ENCODE assay signal across 13 cellular contexts in genomic region chr20:1811621-1812498, GRCh38.
DNase-seq lines count a peak whose midpoint lies in the region; ATAC-seq and FAIRE-seq lines count a peak whose summit lies in the region.
"Had no signal": no experiment of that assay in that cellular context is flagged by ENCODE, and none has a peak within 500 bp of the region (broad histone marks: within the 10 kb centered on the region; RNA-seq: fewer than 3 reads in every experiment).

No MANE protein-coding gene starts in this region.

- H3K4me3 ChIP-seq in BLaER1 treated with 17β-estradiol and CSF1 and Interleukin-3, amounts not matched to agents 10 nM and 100 nM: peak overlapping the region in 4 of 10 experiments; percentile 3 to 25 (median 14); a peak in 5 of 20 replicates
- H3K4me3 ChIP-seq in naive thymus-derived CD4-positive, alpha-beta T cell (ENCODE audit: low read length): no peak overlapping the region
- no peak overlapping the region for H3K4me3 ChIP-seq in small intestine (ENCODE audit: low read depth in 1 of 2, low read length in 2 of 2)

- H3K27me3 ChIP-seq in BLaER1 treated with 17β-estradiol and CSF1 and Interleukin-3, amounts not matched to agents 10 nM and 100 nM: peaks cover 0 to 7% (median 0%) of the 10 kb centered on the region in 11 experiments; a peak in 4 of 22 replicates
- no peaks in the 10 kb centered on the region for H3K27me3 ChIP-seq in naive thymus-derived CD4-positive, alpha-beta T cell (ENCODE audit: control insufficient read depth in 2 of 2, insufficient read depth in 2 of 2, low read length in 2 of 2)
- H3K27me3 ChIP-seq in small intestine (ENCODE audit: control insufficient read depth in 2 of 2, insufficient read depth in 2 of 2, low read length in 2 of 2): no peaks in the 10 kb centered on the region

- H3K27ac ChIP-seq in BLaER1 treated with 17β-estradiol and CSF1 and Interleukin-3, amounts not matched to agents 10 nM and 100 nM: peak overlapping the region; percentile 63 to 90 (median 84)
- H3K27ac ChIP-seq in naive thymus-derived CD4-positive, alpha-beta T cell (ENCODE audit: low read depth, low read length): no peak overlapping the region
- H3K27ac ChIP-seq in small intestine (ENCODE audit: low read depth in 1 of 2, low read length in 1 of 2): peak overlapping the region in 1 of 2 donors; percentile 19

- FAIRE-seq in small intestine (lab: Jason Lieb, UNC): no peak
- FAIRE-seq: GM18507, HTR-8/SVneo, islet of Langerhans had no signal

- ATAC-seq in naive thymus-derived CD4-positive, alpha-beta T cell: no peak
- ATAC-seq in GM21576 (IDR thresholded peaks at IDR 0.05; ENCODE audit: unreplicated experiment): no peak

- peak overlapping the region; percentile 73 to 96 (median 89) for H3K4me2 ChIP-seq in BLaER1 treated with 17β-estradiol and CSF1 and Interleukin-3, amounts not matched to agents 10 nM and 100 nM

- H3K36me3 ChIP-seq in BLaER1 treated with 17β-estradiol and CSF1 and Interleukin-3, amounts not matched to agents 10 nM and 100 nM: no peaks in the 10 kb centered on the region
- no peaks in the 10 kb centered on the region for H3K36me3 ChIP-seq in naive thymus-derived CD4-positive, alpha-beta T cell (ENCODE audit: control insufficient read depth in 2 of 3, insufficient read depth in 3 of 3, low read length in 3 of 3)
- no peaks in the 10 kb centered on the region for H3K36me3 ChIP-seq in small intestine (ENCODE audit: control insufficient read depth in 2 of 2, insufficient read depth in 2 of 2, low read length in 2 of 2)

- peaks cover 20 to 41% (median 28%) of the 10 kb centered on the region in 5 donors for H3K27me3 Mint-ChIP-seq in naive thymus-derived CD4-positive, alpha-beta T cell

- in situ Hi-C loops in SK-MEL-5 (cut with HindIII; ENCODE audit: low pct_unique_long_range_greater_than_20kb, low sequenced_read_pairs): no loop called here

- peaks cover 4 to 19% (median 12%) of the 10 kb centered on the region in 7 donors for H3K4me1 Mint-ChIP-seq in naive thymus-derived CD4-positive, alpha-beta T cell

- H3K4me1 ChIP-seq in BLaER1 treated with 17β-estradiol and CSF1 and Interleukin-3, amounts not matched to agents 10 nM and 100 nM: peaks cover 32 to 91% (median 64%) of the 10 kb centered on the region in 10 experiments
- H3K4me1 ChIP-seq in naive thymus-derived CD4-positive, alpha-beta T cell (ENCODE audit: control insufficient read depth in 2 of 2, insufficient read depth in 2 of 2, low read length in 2 of 2): peaks cover 0 to 5% of the 10 kb centered on the region in 2 donors
- no peaks in the 10 kb centered on the region for H3K4me1 ChIP-seq in small intestine (ENCODE audit: control insufficient read depth in 2 of 2, insufficient read depth in 1 of 2, low read depth in 1 of 2, low read length in 1 of 2)

- intact Hi-C loops in naive thymus-derived CD4-positive, alpha-beta T cell (cut with micrococcal nuclease): no loop called here

- no peaks in the 10 kb centered on the region for H3K36me3 Mint-ChIP-seq in naive thymus-derived CD4-positive, alpha-beta T cell

- H4K20me1 ChIP-seq in BLaER1 treated with 17β-estradiol and CSF1 and Interleukin-3, amounts not matched to agents 10 nM and 100 nM: no peaks in the 10 kb centered on the region

- POLR2A ChIA-PET in naive thymus-derived CD4-positive, alpha-beta T cell (lab: Charles Lee): no interaction called here

- H3K9me3 ChIP-seq in BLaER1 treated with 17β-estradiol and CSF1 and Interleukin-3, amounts not matched to agents 10 nM and 100 nM (replicated peaks in 1 of 11): no peaks in the 10 kb centered on the region
- H3K9me3 ChIP-seq in naive thymus-derived CD4-positive, alpha-beta T cell (ENCODE audit: control insufficient read depth in 2 of 3, low read length in 3 of 3): no peaks in the 10 kb centered on the region
- no peaks in the 10 kb centered on the region for H3K9me3 ChIP-seq in small intestine (ENCODE audit: control insufficient read depth, low read depth)

- WGBS in small intestine, 3 donors: 59 to 70% (median 69%) methylated on average over 5 of the region's 5 CpGs

- CTCF ChIA-PET in naive thymus-derived CD4-positive, alpha-beta T cell (lab: Charles Lee): interaction anchor here (0.7 to 2.1 kb wide), 3 partner anchors 10 to 1193 kb away, joined by 3 to 4 read pairs (median 3); no protein-coding TSS in a partner anchor

- no peak overlapping the region for H3K27ac Mint-ChIP-seq in naive thymus-derived CD4-positive, alpha-beta T cell

- DNase-seq in SK-MEL-5 (ENCODE audit: low read depth, low spot score) (peak; percentile 84), iPS-NIHi11 (ENCODE audit: low spot score) (peak; percentile 44), putamen (ENCODE audit: low spot score) (peak; percentile 54), HPDE6-E6E7 (ENCODE audit: extremely low spot score) (no peak), small intestine (no peak)
- DNase-seq in naive thymus-derived CD4-positive, alpha-beta T cell: no peak
- DNase-seq: activated T-cell treated with anti-CD3 and anti-CD28 coated beads, Interleukin-2, amount 50 U/mL, for 4 hours; stimulated activated CD4-positive, alpha-beta T cell treated with anti-CD3 and anti-CD28 coated beads, Interleukin-4, amount 100 ng/mL, for 4 hours had no signal

- H3K9me3 Mint-ChIP-seq in naive thymus-derived CD4-positive, alpha-beta T cell: no peaks in the 10 kb centered on the region
- H3K9me3 Mint-ChIP-seq: activated T-cell treated with anti-CD3 and anti-CD28 coated beads, Interleukin-2, amount 50 U/mL, for 4 hours had no signal

- H3K9ac ChIP-seq in BLaER1 treated with 17β-estradiol and CSF1 and Interleukin-3, amounts not matched to agents 10 nM and 100 nM: peak overlapping the region; percentile 48 to 79 (median 72)

- H3K4me3 Mint-ChIP-seq in naive thymus-derived CD4-positive, alpha-beta T cell: no peak overlapping the region
- H3K4me3 Mint-ChIP-seq: activated T-cell treated with anti-CD3 and anti-CD28 coated beads, Interleukin-2, amount 50 U/mL, for 4 hours had no signal

Comparison
In these comparisons a context has a peak if more than half of its experiments do, and no peak if none do; other contexts are left out.
1. DNase-seq: peak in SK-MEL-5 (single experiment), iPS-NIHi11 (single experiment) and putamen (single experiment); none in naive thymus-derived CD4-positive, alpha-beta T cell (0 of 9), HPDE6-E6E7 (single experiment) and small intestine (single experiment).